ENCODE assay signal across 3 cellular contexts in genomic region chr19:53092723-53093122, GRCh38.
TF ChIP-seq lines count a peak whose summit lies in the region.

No MANE protein-coding gene starts in this region.

TF ChIP-seq in HepG2, 621 proteins besides CTCF, POLR2A, EP300 and RAD21:
- no peak for TF ChIP-seq ATF7 (IDR thresholded peaks at IDR 0.05)
- no peak for TF ChIP-seq ATF7 (CRISPR knock-in tag; IDR thresholded peaks at IDR 0.05)
- peak; percentile 74 for TF ChIP-seq CEBPG (CRISPR knock-in tag; IDR thresholded peaks at IDR 0.05)
- TF ChIP-seq ETV5 (CRISPR knock-in tag; IDR thresholded peaks at IDR 0.05; ENCODE audit: borderline replicate concordance), result no peak
- peak; percentile 92 for TF ChIP-seq CEBPB (IDR thresholded peaks at IDR 0.05; ENCODE audit: borderline replicate concordance, low read depth, low read length)
- TF ChIP-seq RERE (CRISPR knock-in tag; IDR thresholded peaks at IDR 0.05; ENCODE audit: low read depth), result no peak
- TF ChIP-seq ZNF446 (CRISPR knock-in tag; IDR thresholded peaks at IDR 0.05), result no peak
- TF ChIP-seq CCAR2 (optimal IDR thresholded peaks at IDR 0.05; ENCODE audit: low read depth, low read length), result no peak
- no peak for TF ChIP-seq ZNF878 (CRISPR knock-in tag; IDR thresholded peaks at IDR 0.05)

TF ChIP-seq in WTC11, 78 proteins besides CTCF, POLR2A, EP300 and RAD21:
- no peak for TF ChIP-seq RORB (CRISPR knock-in tag; IDR thresholded peaks at IDR 0.05)
- TF ChIP-seq ELF4 (CRISPR knock-in tag; IDR thresholded peaks at IDR 0.05; ENCODE audit: low read depth), result no peak
- TF ChIP-seq ZNF423 (CRISPR knock-in tag; IDR thresholded peaks at IDR 0.05), result no peak
- no peak for TF ChIP-seq HMGA2 (CRISPR knock-in tag; IDR thresholded peaks at IDR 0.05)
- TF ChIP-seq SOX15 (CRISPR knock-in tag; IDR thresholded peaks at IDR 0.05), result no peak
- TF ChIP-seq E2F5 (CRISPR knock-in tag; IDR thresholded peaks at IDR 0.05), result no peak
- no peak for TF ChIP-seq ATF3 (CRISPR knock-in tag; conservative IDR thresholded peaks at IDR 0.05)
TF ChIP-seq in WTC11: peak in this region for 0.

TF ChIP-seq in H1, 55 proteins besides CTCF, POLR2A, EP300 and RAD21:
- TF ChIP-seq JUND (IDR thresholded peaks at IDR 0.05; ENCODE audit: low read length) (no peak), SIN3A (conservative IDR thresholded peaks at IDR 0.05 in 1 of 2, IDR thresholded peaks at IDR 0.05 in 1 of 2; ENCODE audit: low read depth in 1 of 2, low read length in 2 of 2) (no peak), CEBPB (IDR thresholded peaks at IDR 0.05; ENCODE audit: low read depth, low read length) (peak; percentile 87)
